8 cellular contexts compared by ENCODE assay signal in genomic region chr12:12803186-12803585, GRCh38. TPM values are rescaled to one million over a fixed set of nuclear protein-coding genes. Genes with fewer than 3 reads are reported as not detected.
A peak's percentile ranks its signal among the peaks of the same experiment; 100 is the strongest.
DNase-seq lines count a peak whose midpoint lies in the region; ATAC-seq and TF ChIP-seq lines count a peak whose summit lies in the region.

No MANE protein-coding gene starts in this region.

- H3K4me3 ChIP-seq in brain microvascular endothelial cell (ENCODE audit: low read depth, low read length) (no peak overlapping the region), right lobe of liver (no peak overlapping the region)

- H3K36me3 ChIP-seq in brain microvascular endothelial cell (replicated peaks): no peaks in the 10 kb centered on the region
- H3K36me3 ChIP-seq in right lobe of liver: no peaks in the 10 kb centered on the region

- H3K4me1 ChIP-seq in right lobe of liver: no peaks in the 10 kb centered on the region

- TF ChIP-seq POLR2A in right lobe of liver (IDR thresholded peaks at IDR 0.05): no peak

- in situ Hi-C loops in SK-MEL-5 (cut with HindIII; ENCODE audit: low pct_unique_long_range_greater_than_20kb, low sequenced_read_pairs) (no loop called here), brain microvascular endothelial cell (cut with HindIII; ENCODE audit: low pct_ligation_motif_present, low sequenced_read_pairs) (no loop called here)

- 80% methylated on average over 1 of the region's 2 CpGs for WGBS in right lobe of liver (ENCODE audit: insufficient coverage, low coverage, low lambda C conversion rate, missing lambda C conversion rate)

- intact Hi-C loops in right lobe of liver (cut with DNase I): no loop called here

- H3K27ac ChIP-seq in brain microvascular endothelial cell (peak overlapping the region; percentile 39), right lobe of liver (no peak overlapping the region)

- TF ChIP-seq CTCF in brain microvascular endothelial cell (IDR thresholded peaks at IDR 0.05; ENCODE audit: low read depth, low read length, missing control alignments) (no peak), right lobe of liver (IDR thresholded peaks at IDR 0.05) (no peak)

- DNase-seq in EH (ENCODE audit: low read depth): peak; percentile 77
- DNase-seq in SK-MEL-5 (ENCODE audit: low read depth, low spot score): peak; percentile 50
- DNase-seq in brain microvascular endothelial cell: peak; percentile 81
- peak in 1 of 3 donors; percentile 48 for DNase-seq in right lobe of liver
- DNase-seq in ureter (ENCODE audit: low spot score): peak; percentile 86
- no peak for DNase-seq in OCI-M2 (lab: John Stamatoyannopoulos, UW; ENCODE audit: unreplicated experiment)

- no peaks in the 10 kb centered on the region for H3K9me3 ChIP-seq in right lobe of liver

- H3K27me3 ChIP-seq in brain microvascular endothelial cell (replicated peaks): no peaks in the 10 kb centered on the region
- no peaks in the 10 kb centered on the region for H3K27me3 ChIP-seq in right lobe of liver

- peak; percentile 72 for ATAC-seq in GM21528 (IDR thresholded peaks at IDR 0.05; ENCODE audit: low FRiP score, unreplicated experiment)
- peak; percentile 76 for ATAC-seq in HG03575 (IDR thresholded peaks at IDR 0.05; ENCODE audit: extremely low read depth, insufficient number of reproducible peaks, low FRiP score, unreplicated experiment)
- ATAC-seq in right lobe of liver: peak; percentile 43 to 85 (median 58)

RNA-seq across cellular contexts. Expression of gene DDX47, which starts 10.0 kb away (rescaled TPM):
- 93.1 and 102 TPM in 2 replicates for total RNA-seq in SK-MEL-5 (2014; rRNA removed; shearing (Covaris generic))
- 67.4 and 69.2 TPM in 2 replicates for polyA plus RNA-seq in SK-MEL-5 (2015; cell fraction: cytosol; rRNA removed)
- 144 and 165 TPM in 2 replicates for polyA plus RNA-seq in SK-MEL-5 (2015; cell fraction: nucleus; rRNA removed)
- total RNA-seq in right lobe of liver: 10 to 100 TPM; 23.8 to 30.2 (median 25.3) TPM
- 79.7 TPM for total RNA-seq in ureter

RNA-seq across cellular contexts. Expression of gene APOLD1, which starts 17.7 kb away (rescaled TPM):
- total RNA-seq in SK-MEL-5 (2014; rRNA removed; shearing (Covaris generic)): 55.9 and 57.6 TPM in 2 replicates
- 15.4 and 19.8 TPM in 2 replicates for polyA plus RNA-seq in SK-MEL-5 (2015; cell fraction: cytosol; rRNA removed)
- 4.2 and 8.8 TPM in 2 replicates for polyA plus RNA-seq in SK-MEL-5 (2015; cell fraction: nucleus; rRNA removed)
- 1 to 10 TPM in 4 of 6 experiments, under 1 TPM in 2; 0.27 to 5.6 (median 1.2) TPM for total RNA-seq in right lobe of liver
- 35.9 TPM for total RNA-seq in ureter
